Comparison of ENCODE assay signal across 1 cellular context in the genomic region with DNA sequence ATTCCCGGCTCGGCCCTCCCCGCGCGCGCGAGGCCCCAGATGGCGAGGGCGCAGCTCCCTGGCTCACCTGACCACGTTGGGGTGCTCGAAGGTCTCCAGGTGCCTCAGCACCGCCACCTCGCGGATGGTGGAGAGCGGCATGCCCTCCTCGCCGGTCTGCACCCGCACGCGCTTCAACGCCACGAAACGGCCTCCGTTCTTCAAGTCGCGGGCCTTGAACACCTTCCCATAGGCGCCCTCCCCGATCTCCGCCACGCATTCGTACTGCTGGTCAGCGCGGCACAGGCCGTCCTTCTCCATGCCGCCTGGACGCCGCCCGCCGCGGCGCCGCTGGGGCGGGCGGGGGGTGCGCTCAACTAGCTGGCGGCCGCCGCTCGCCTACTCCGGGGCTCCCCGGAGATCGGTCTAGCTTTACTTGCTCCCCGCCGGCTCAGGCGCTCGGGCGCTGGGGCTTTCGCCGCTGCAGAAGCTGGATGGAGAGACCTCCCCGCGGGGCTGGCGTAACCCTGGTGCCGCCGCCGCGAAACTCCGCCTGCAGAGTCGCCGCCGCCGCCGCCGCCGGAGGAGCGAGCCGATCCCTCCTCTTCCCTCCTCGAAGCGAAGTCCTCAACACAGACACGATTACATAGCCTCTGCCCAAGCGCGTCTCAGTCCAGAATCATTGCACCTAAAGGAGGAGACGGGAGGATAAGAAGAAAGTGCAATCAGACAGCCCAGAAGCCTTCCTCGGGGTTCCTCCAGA.
A peak's percentile ranks its signal among the peaks of the same experiment; 100 is the strongest.
TF ChIP-seq lines count a peak whose summit lies in the region.

No MANE protein-coding gene starts in this region.

TF ChIP-seq in HepG2, 621 proteins besides CTCF, POLR2A, EP300 and RAD21 (continued from another document and continues in another):
- TF ChIP-seq, protein P1, sequence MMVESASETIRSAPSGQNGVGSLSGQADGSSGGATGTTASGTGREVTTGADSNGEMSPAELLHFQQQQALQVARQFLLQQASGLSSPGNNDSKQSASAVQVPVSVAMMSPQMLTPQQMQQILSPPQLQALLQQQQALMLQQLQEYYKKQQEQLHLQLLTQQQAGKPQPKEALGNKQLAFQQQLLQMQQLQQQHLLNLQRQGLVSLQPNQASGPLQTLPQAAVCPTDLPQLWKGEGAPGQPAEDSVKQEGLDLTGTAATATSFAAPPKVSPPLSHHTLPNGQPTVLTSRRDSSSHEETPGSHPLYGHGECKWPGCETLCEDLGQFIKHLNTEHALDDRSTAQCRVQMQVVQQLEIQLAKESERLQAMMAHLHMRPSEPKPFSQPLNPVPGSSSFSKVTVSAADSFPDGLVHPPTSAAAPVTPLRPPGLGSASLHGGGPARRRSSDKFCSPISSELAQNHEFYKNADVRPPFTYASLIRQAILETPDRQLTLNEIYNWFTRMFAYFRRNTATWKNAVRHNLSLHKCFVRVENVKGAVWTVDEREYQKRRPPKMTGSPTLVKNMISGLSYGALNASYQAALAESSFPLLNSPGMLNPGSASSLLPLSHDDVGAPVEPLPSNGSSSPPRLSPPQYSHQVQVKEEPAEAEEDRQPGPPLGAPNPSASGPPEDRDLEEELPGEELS (CRISPR knock-in tag; IDR thresholded peaks at IDR 0.05) = peak; percentile 71
- peak; percentile 50; the same call in 1 of the 2 replicates for TF ChIP-seq ZBED4 (CRISPR knock-in tag; IDR thresholded peaks at IDR 0.05; ENCODE audit: borderline replicate concordance)
- no peak for TF ChIP-seq ZNF256 (CRISPR knock-in tag; conservative IDR thresholded peaks at IDR 0.05)
- TF ChIP-seq, protein P2, sequence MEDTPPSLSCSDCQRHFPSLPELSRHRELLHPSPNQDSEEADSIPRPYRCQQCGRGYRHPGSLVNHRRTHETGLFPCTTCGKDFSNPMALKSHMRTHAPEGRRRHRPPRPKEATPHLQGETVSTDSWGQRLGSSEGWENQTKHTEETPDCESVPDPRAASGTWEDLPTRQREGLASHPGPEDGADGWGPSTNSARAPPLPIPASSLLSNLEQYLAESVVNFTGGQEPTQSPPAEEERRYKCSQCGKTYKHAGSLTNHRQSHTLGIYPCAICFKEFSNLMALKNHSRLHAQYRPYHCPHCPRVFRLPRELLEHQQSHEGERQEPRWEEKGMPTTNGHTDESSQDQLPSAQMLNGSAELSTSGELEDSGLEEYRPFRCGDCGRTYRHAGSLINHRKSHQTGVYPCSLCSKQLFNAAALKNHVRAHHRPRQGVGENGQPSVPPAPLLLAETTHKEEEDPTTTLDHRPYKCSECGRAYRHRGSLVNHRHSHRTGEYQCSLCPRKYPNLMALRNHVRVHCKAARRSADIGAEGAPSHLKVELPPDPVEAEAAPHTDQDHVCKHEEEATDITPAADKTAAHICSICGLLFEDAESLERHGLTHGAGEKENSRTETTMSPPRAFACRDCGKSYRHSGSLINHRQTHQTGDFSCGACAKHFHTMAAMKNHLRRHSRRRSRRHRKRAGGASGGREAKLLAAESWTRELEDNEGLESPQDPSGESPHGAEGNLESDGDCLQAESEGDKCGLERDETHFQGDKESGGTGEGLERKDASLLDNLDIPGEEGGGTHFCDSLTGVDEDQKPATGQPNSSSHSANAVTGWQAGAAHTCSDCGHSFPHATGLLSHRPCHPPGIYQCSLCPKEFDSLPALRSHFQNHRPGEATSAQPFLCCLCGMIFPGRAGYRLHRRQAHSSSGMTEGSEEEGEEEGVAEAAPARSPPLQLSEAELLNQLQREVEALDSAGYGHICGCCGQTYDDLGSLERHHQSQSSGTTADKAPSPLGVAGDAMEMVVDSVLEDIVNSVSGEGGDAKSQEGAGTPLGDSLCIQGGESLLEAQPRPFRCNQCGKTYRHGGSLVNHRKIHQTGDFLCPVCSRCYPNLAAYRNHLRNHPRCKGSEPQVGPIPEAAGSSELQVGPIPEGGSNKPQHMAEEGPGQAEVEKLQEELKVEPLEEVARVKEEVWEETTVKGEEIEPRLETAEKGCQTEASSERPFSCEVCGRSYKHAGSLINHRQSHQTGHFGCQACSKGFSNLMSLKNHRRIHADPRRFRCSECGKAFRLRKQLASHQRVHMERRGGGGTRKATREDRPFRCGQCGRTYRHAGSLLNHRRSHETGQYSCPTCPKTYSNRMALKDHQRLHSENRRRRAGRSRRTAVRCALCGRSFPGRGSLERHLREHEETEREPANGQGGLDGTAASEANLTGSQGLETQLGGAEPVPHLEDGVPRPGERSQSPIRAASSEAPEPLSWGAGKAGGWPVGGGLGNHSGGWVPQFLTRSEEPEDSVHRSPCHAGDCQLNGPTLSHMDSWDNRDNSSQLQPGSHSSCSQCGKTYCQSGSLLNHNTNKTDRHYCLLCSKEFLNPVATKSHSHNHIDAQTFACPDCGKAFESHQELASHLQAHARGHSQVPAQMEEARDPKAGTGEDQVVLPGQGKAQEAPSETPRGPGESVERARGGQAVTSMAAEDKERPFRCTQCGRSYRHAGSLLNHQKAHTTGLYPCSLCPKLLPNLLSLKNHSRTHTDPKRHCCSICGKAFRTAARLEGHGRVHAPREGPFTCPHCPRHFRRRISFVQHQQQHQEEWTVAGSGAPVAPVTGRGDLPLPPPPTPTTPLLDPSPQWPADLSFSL (CRISPR knock-in tag; IDR thresholded peaks at IDR 0.05) = no peak
- TF ChIP-seq TFDP1 (CRISPR knock-in tag; IDR thresholded peaks at IDR 0.05; ENCODE audit: borderline replicate concordance) = peak; percentile 78; the same call in 1 of the 2 replicates
- TF ChIP-seq GPBP1L1 (CRISPR knock-in tag; IDR thresholded peaks at IDR 0.05) = no peak
- TF ChIP-seq EED (CRISPR knock-in tag; IDR thresholded peaks at IDR 0.05) = peak; percentile 83; the same call in 1 of the 2 replicates
- no peak for TF ChIP-seq HNRNPK (IDR thresholded peaks at IDR 0.05; ENCODE audit: low read depth, low read length, poor library complexity, severe bottlenecking)
- TF ChIP-seq ZNF543 (CRISPR knock-in tag; IDR thresholded peaks at IDR 0.05) = peak; percentile 55; the same call in 1 of the 2 replicates
- TF ChIP-seq ZFP1 (CRISPR knock-in tag; IDR thresholded peaks at IDR 0.05) = peak; percentile 56; the same call in 1 of the 2 replicates
- peak; percentile 62; the same call in 1 of the 2 replicates for TF ChIP-seq CHCHD3 (CRISPR knock-in tag; IDR thresholded peaks at IDR 0.05)
- peak; percentile 71; the same call in 1 of the 2 replicates for TF ChIP-seq FOXC1 (CRISPR knock-in tag; IDR thresholded peaks at IDR 0.05; ENCODE audit: borderline replicate concordance)
- TF ChIP-seq KDM4B (CRISPR knock-in tag; IDR thresholded peaks at IDR 0.05) = peak; percentile 67; the same call in 1 of the 2 replicates
- no peak for TF ChIP-seq STAT5B (CRISPR knock-in tag; IDR thresholded peaks at IDR 0.05)
- TF ChIP-seq ZMAT3 (CRISPR knock-in tag; conservative IDR thresholded peaks at IDR 0.05) = peak; percentile 83
- TF ChIP-seq, protein P3, sequence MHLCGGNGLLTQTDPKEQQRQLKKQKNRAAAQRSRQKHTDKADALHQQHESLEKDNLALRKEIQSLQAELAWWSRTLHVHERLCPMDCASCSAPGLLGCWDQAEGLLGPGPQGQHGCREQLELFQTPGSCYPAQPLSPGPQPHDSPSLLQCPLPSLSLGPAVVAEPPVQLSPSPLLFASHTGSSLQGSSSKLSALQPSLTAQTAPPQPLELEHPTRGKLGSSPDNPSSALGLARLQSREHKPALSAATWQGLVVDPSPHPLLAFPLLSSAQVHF (CRISPR knock-in tag; IDR thresholded peaks at IDR 0.05) = peak; percentile 70; the same call in 1 of the 2 replicates
- peak; percentile 56; the same call in 1 of the 2 replicates for TF ChIP-seq ZNF263 (CRISPR knock-in tag; IDR thresholded peaks at IDR 0.05)
- TF ChIP-seq RBM39 (IDR thresholded peaks at IDR 0.05; ENCODE audit: low read depth, low read length, poor library complexity, severe bottlenecking) = peak; percentile 68
- peak; percentile 72; the same call in 1 of the 2 replicates for TF ChIP-seq ZNF280D (CRISPR knock-in tag; IDR thresholded peaks at IDR 0.05)
- TF ChIP-seq MEIS1 (CRISPR knock-in tag; IDR thresholded peaks at IDR 0.05; ENCODE audit: borderline replicate concordance) = 0 out of 2 replicates have a peak, but pooled peaks have one; percentile 23
- no peak for TF ChIP-seq ZNF274 (CRISPR knock-in tag; IDR thresholded peaks at IDR 0.05)
- TF ChIP-seq MEF2D (CRISPR knock-in tag; IDR thresholded peaks at IDR 0.05) = no peak
- TF ChIP-seq ZNF354B (CRISPR knock-in tag; IDR thresholded peaks at IDR 0.05) = no peak
- peak; percentile 52; the same call in 1 of the 2 replicates for TF ChIP-seq DR1 (CRISPR knock-in tag; IDR thresholded peaks at IDR 0.05)
- no peak for TF ChIP-seq ELF1 (CRISPR knock-in tag; IDR thresholded peaks at IDR 0.05)
- TF ChIP-seq, protein P4, sequence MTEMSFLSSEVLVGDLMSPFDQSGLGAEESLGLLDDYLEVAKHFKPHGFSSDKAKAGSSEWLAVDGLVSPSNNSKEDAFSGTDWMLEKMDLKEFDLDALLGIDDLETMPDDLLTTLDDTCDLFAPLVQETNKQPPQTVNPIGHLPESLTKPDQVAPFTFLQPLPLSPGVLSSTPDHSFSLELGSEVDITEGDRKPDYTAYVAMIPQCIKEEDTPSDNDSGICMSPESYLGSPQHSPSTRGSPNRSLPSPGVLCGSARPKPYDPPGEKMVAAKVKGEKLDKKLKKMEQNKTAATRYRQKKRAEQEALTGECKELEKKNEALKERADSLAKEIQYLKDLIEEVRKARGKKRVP (CRISPR knock-in tag; IDR thresholded peaks at IDR 0.05) = 0 out of 4 replicates have a peak, but pooled peaks of 1 of the 2 experiments have one; percentile 2
